Comparison of ENCODE assay signal across 1 cellular context in the genomic region with DNA sequence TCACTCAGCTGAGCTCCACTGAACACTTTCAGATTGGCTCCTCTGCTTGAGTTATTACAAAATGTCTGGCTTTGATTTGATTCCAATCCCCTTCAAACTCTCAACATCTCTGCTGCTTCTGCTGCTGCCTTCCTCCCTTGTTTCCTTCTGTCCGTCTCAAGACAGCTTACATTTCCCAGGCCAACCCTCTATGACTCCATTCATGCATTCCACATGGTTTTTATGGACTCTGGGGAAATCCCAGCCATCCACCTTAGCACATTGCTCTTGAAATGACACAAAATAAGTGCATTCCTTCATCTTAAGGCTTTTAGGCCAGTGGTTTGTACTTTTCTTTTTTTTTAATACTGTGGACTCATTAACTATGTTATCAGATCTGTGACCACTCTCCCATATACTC.
TF ChIP-seq lines count a peak whose summit lies in the region.

No MANE protein-coding gene starts in this region.

TF ChIP-seq in SK-N-SH, 30 proteins besides CTCF, POLR2A, EP300 and RAD21 (continued from another document):
- TF ChIP-seq, protein P1, sequence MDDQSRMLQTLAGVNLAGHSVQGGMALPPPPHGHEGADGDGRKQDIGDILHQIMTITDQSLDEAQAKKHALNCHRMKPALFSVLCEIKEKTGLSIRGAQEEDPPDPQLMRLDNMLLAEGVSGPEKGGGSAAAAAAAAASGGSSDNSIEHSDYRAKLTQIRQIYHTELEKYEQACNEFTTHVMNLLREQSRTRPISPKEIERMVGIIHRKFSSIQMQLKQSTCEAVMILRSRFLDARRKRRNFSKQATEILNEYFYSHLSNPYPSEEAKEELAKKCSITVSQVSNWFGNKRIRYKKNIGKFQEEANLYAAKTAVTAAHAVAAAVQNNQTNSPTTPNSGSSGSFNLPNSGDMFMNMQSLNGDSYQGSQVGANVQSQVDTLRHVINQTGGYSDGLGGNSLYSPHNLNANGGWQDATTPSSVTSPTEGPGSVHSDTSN (IDR thresholded peaks at IDR 0.05), result peak; percentile 28
- TF ChIP-seq NFIC (IDR thresholded peaks at IDR 0.05; ENCODE audit: borderline replicate concordance) (no peak), USF1 (IDR thresholded peaks at IDR 0.05; ENCODE audit: borderline replicate concordance, low read depth) (no peak)
- TF ChIP-seq, protein P2, sequence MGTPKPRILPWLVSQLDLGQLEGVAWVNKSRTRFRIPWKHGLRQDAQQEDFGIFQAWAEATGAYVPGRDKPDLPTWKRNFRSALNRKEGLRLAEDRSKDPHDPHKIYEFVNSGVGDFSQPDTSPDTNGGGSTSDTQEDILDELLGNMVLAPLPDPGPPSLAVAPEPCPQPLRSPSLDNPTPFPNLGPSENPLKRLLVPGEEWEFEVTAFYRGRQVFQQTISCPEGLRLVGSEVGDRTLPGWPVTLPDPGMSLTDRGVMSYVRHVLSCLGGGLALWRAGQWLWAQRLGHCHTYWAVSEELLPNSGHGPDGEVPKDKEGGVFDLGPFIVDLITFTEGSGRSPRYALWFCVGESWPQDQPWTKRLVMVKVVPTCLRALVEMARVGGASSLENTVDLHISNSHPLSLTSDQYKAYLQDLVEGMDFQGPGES (IDR thresholded peaks at IDR 0.05; ENCODE audit: low read depth, low read length), result no peak
